Comparison of ENCODE assay signal across 22 cellular contexts in genomic region chr3:186316666-186317260, GRCh38.
"Had no signal": no experiment of that assay in that cellular context is flagged by ENCODE, and none has a peak within 500 bp of the region (broad histone marks: within the 10 kb centered on the region; RNA-seq: fewer than 3 reads in every experiment).

No MANE protein-coding gene starts in this region.

- H3K9me3 Mint-ChIP-seq: memory B cell; natural killer cell treated with Interleukin-12 subunit alpha and Interleukin-12 subunit beta and Interleukin-15 and Interleukin-18, amount 100 ng/mL, for 72 hours; stimulated activated effector memory CD8-positive, alpha-beta T cell treated with anti-CD3 and anti-CD28 coated beads, Interleukin-12 subunit alpha, Interleukin-12 subunit beta, amount 100 ng/mL, for 72 hours; stimulated activated naive CD8-positive, alpha-beta T cell treated with anti-CD3 and anti-CD28 coated beads, Interleukin-15, Interleukin-2, amounts not matched to agents 100 ng/mL and 50 ng/mL, for 24 hours had no signal

- H3K36me3 ChIP-seq: gastrocnemius medialis, lower lobe of right lung, pancreas, right lobe of liver, uterus had no signal

- H3K27ac ChIP-seq: gastrocnemius medialis, left ventricle myocardium inferior, lower lobe of right lung, pancreas, right lobe of liver, tibial artery, upper lobe of left lung, uterus had no signal

- H3K27ac Mint-ChIP-seq: memory B cell; natural killer cell treated with Interleukin-12 subunit alpha and Interleukin-12 subunit beta and Interleukin-15 and Interleukin-18, amount 100 ng/mL, for 72 hours; progenitor cell of endocrine pancreas; stimulated activated effector memory CD8-positive, alpha-beta T cell treated with anti-CD3 and anti-CD28 coated beads, Interleukin-12 subunit alpha, Interleukin-12 subunit beta, amount 100 ng/mL, for 72 hours; stimulated activated naive CD8-positive, alpha-beta T cell treated with anti-CD3 and anti-CD28 coated beads, Interleukin-15, Interleukin-2, amounts not matched to agents 100 ng/mL and 50 ng/mL, for 24 hours had no signal

- DNase-seq: effector memory CD4-positive, alpha-beta T cell; gastrocnemius medialis; islet precursor cell; left ventricle myocardium inferior; lower lobe of right lung; midbrain; occipital lobe; pancreas; retina; right lobe of liver; stimulated activated CD4-positive, alpha-beta T cell treated with anti-CD3 and anti-CD28 coated beads, Interleukin-4, amount 100 ng/mL, for 1 hour; stimulated activated CD8-positive, alpha-beta memory T cell treated with anti-CD3 and anti-CD28 coated beads, Interleukin-4, amount 100 ng/mL, for 48 hours; tibial artery; upper lobe of left lung; uterus had no signal

- H3K4me3 Mint-ChIP-seq: memory B cell; natural killer cell treated with Interleukin-12 subunit alpha and Interleukin-12 subunit beta and Interleukin-15 and Interleukin-18, amount 100 ng/mL, for 72 hours; stimulated activated effector memory CD8-positive, alpha-beta T cell treated with anti-CD3 and anti-CD28 coated beads, Interleukin-12 subunit alpha, Interleukin-12 subunit beta, amount 100 ng/mL, for 72 hours; stimulated activated naive CD8-positive, alpha-beta T cell treated with anti-CD3 and anti-CD28 coated beads, Interleukin-15, Interleukin-2, amounts not matched to agents 100 ng/mL and 50 ng/mL, for 24 hours had no signal

- H3K4me1 ChIP-seq: gastrocnemius medialis, lower lobe of right lung, pancreas, right lobe of liver, tibial artery, upper lobe of left lung, uterus had no signal

- H3K36me3 Mint-ChIP-seq: natural killer cell treated with Interleukin-12 subunit alpha and Interleukin-12 subunit beta and Interleukin-15 and Interleukin-18, amount 100 ng/mL, for 72 hours; stimulated activated effector memory CD8-positive, alpha-beta T cell treated with anti-CD3 and anti-CD28 coated beads, Interleukin-12 subunit alpha, Interleukin-12 subunit beta, amount 100 ng/mL, for 72 hours had no signal

- H3K27me3 ChIP-seq: esophagus muscularis mucosa, gastrocnemius medialis, pancreas, right lobe of liver, tibial artery, upper lobe of left lung, uterus had no signal

- H3K9me3 ChIP-seq: esophagus muscularis mucosa, gastrocnemius medialis, left ventricle myocardium inferior, lower lobe of right lung, pancreas, right lobe of liver, tibial artery, upper lobe of left lung, uterus had no signal

- FAIRE-seq: endometrium, pancreas had no signal

- H3K4me1 Mint-ChIP-seq: memory B cell; stimulated activated effector memory CD8-positive, alpha-beta T cell treated with anti-CD3 and anti-CD28 coated beads, Interleukin-12 subunit alpha, Interleukin-12 subunit beta, amount 100 ng/mL, for 72 hours had no signal

- H3K27me3 Mint-ChIP-seq: memory B cell had no signal

- H3K4me3 ChIP-seq: esophagus muscularis mucosa, gastrocnemius medialis, left ventricle myocardium inferior, lower lobe of right lung, pancreas, right lobe of liver, tibial artery, upper lobe of left lung, uterus had no signal

- ATAC-seq: gastrocnemius medialis; lower lobe of right lung; natural killer cell treated with Interleukin-12 subunit alpha and Interleukin-12 subunit beta and Interleukin-15 and Interleukin-18, amount 100 ng/mL, for 72 hours; pancreas; stimulated activated effector memory CD8-positive, alpha-beta T cell treated with anti-CD3 and anti-CD28 coated beads, Interleukin-12 subunit alpha, Interleukin-12 subunit beta, amount 100 ng/mL, for 72 hours had no signal
